11 cellular contexts compared by ENCODE assay signal in genomic region chr2:237281900-237282306, GRCh38.
DNase-seq lines count a peak whose midpoint lies in the region; ATAC-seq and TF ChIP-seq lines count a peak whose summit lies in the region.
"Had no signal": no experiment of that assay in that cellular context is flagged by ENCODE, and none has a peak within 500 bp of the region (broad histone marks: within the 10 kb centered on the region; RNA-seq: fewer than 3 reads in every experiment).

No MANE protein-coding gene starts in this region.

- no peak for TF ChIP-seq POLR2A in suprapubic skin (IDR thresholded peaks at IDR 0.05)

- peak overlapping the region; percentile 65 for H3K4me3 Mint-ChIP-seq in HFFc6
- H3K4me3 Mint-ChIP-seq: activated naive CD8-positive, alpha-beta T cell treated with anti-CD3 and anti-CD28 coated beads for 36 hours had no signal

- H3K9me3 ChIP-seq in SJCRH30 (replicated peaks) (0 out of 2 replicates have a peak, but pooled peaks cover 5% of the 10 kb centered on the region), suprapubic skin (no peaks in the 10 kb centered on the region)
- H3K9me3 ChIP-seq: thoracic aorta had no signal

- no peaks in the 10 kb centered on the region; the same call in 1 of the 2 replicates for H3K27me3 ChIP-seq in SJCRH30
- H3K27me3 ChIP-seq in suprapubic skin = no peaks in the 10 kb centered on the region

- H3K36me3 Mint-ChIP-seq in HFFc6 (ENCODE audit: low read depth) = no peaks in the 10 kb centered on the region
- H3K36me3 Mint-ChIP-seq: activated naive CD8-positive, alpha-beta T cell treated with anti-CD3 and anti-CD28 coated beads for 36 hours had no signal

- no peaks in the 10 kb centered on the region for H3K9me3 Mint-ChIP-seq in HFFc6

- no peak overlapping the region for H3K27ac ChIP-seq in SJCRH30
- H3K27ac ChIP-seq in suprapubic skin = peak overlapping the region; percentile 24
- H3K27ac ChIP-seq: thoracic aorta had no signal

- TF ChIP-seq CTCF in HFFc6 (IDR thresholded peaks at IDR 0.05) (no peak), fibroblast of pulmonary artery (IDR thresholded peaks at IDR 0.05; ENCODE audit: low read length, missing control alignments) (no peak), suprapubic skin (IDR thresholded peaks at IDR 0.05) (no peak)

- H3K27me3 Mint-ChIP-seq in HFFc6 (ENCODE audit: insufficient read depth) = no peaks in the 10 kb centered on the region; the same call in 1 of the 2 replicates

- ATAC-seq in HG02642 (IDR thresholded peaks at IDR 0.05; ENCODE audit: poor library complexity, unreplicated experiment) = no peak
- ATAC-seq in HG03159 (IDR thresholded peaks at IDR 0.05; ENCODE audit: unreplicated experiment) = no peak

- H3K36me3 ChIP-seq in SJCRH30 = no peaks in the 10 kb centered on the region
- H3K36me3 ChIP-seq in suprapubic skin = no peaks in the 10 kb centered on the region
- H3K36me3 ChIP-seq: thoracic aorta had no signal

- H3K4me1 ChIP-seq in SJCRH30 (peaks cover 11% of the 10 kb centered on the region), suprapubic skin (peaks cover 20% of the 10 kb centered on the region)

- peak overlapping the region; percentile 95 for H3K27ac Mint-ChIP-seq in HFFc6
- H3K27ac Mint-ChIP-seq: activated naive CD8-positive, alpha-beta T cell treated with anti-CD3 and anti-CD28 coated beads for 36 hours had no signal

- WGBS in suprapubic skin = 71% methylated on average over 2 of the region's 2 CpGs

- no peaks in the 10 kb centered on the region for H3K4me1 Mint-ChIP-seq in HFFc6 (ENCODE audit: low read depth)
- H3K4me1 Mint-ChIP-seq: activated naive CD8-positive, alpha-beta T cell treated with anti-CD3 and anti-CD28 coated beads for 36 hours had no signal

- DNase-seq in HFFc6 = peak; percentile 94
- DNase-seq in SJCRH30 = peak; percentile 28 to 60
- DNase-seq in fibroblast of pulmonary artery (ENCODE audit: low read depth) = peak; percentile 94
- no peak for DNase-seq in suprapubic skin (ENCODE audit: low spot score in 2 of 2)
- no peak for DNase-seq in medulla oblongata (ENCODE audit: extremely low spot score)
- DNase-seq in activated CD8-positive, alpha-beta memory T cell treated with anti-CD3 and anti-CD28 coated beads, Interleukin-2, amount 50 U/mL, for 4 hours = no peak
- DNase-seq: activated CD4-positive, alpha-beta T cell treated with anti-CD3 and anti-CD28 coated beads for 4 hours; activated naive CD8-positive, alpha-beta T cell treated with anti-CD3 and anti-CD28 coated beads for 36 hours had no signal

- TF ChIP-seq EP300 in suprapubic skin (IDR thresholded peaks at IDR 0.05) = no peak

- H3K4me3 ChIP-seq in SJCRH30 = no peak overlapping the region
- H3K4me3 ChIP-seq in fibroblast of pulmonary artery (replicated peaks; ENCODE audit: low read depth, low read length) = no peak overlapping the region
- H3K4me3 ChIP-seq in suprapubic skin = no peak overlapping the region
- H3K4me3 ChIP-seq: thoracic aorta had no signal

Comparison
In these comparisons a context has a peak if more than half of its experiments do, and no peak if none do; other contexts are left out.
1. DNase-seq: peak in HFFc6 (single experiment), SJCRH30 (2 of 2) and fibroblast of pulmonary artery (single experiment); none in suprapubic skin (0 of 2), medulla oblongata (single experiment) and activated CD8-positive, alpha-beta memory T cell treated with anti-CD3 and anti-CD28 coated beads, Interleukin-2, amount 50 U/mL, for 4 hours (single experiment).